18 cellular contexts compared by ENCODE assay signal in the genomic region with DNA sequence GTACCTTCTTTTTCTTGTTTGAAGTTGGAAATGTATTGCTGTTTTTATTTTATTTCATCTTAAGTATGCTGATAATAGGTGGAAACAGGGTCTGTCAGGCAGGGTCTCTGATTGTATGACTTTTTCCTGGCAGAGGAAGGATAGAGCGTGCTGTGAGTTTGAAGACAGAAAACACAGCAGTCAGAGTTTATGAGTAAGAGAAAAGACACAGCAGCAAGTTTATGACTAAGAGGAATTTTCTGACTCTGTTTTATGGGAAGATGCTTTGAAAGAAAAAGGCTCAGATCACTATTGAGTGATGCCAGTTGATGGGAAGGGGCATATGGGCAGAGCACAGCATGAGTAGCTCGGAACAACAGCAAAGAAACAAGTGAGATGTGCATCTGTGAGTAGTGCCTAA.
"Had no signal": no experiment of that assay in that cellular context is flagged by ENCODE, and none has a peak within 500 bp of the region (broad histone marks: within the 10 kb centered on the region; RNA-seq: fewer than 3 reads in every experiment).

No MANE protein-coding gene starts in this region.

- H3K9me3 ChIP-seq: ascending aorta, prostate gland, thyroid gland had no signal

- H3K4me3 Mint-ChIP-seq: activated CD4-positive, alpha-beta memory T cell treated with anti-CD3 and anti-CD28 coated beads for 36 hours; activated naive CD8-positive, alpha-beta T cell treated with anti-CD3 and anti-CD28 coated beads for 36 hours; activated T-cell treated with anti-CD3 and anti-CD28 coated beads, Interleukin-2, amount 50 U/mL, for 4 hours; naive thymus-derived CD4-positive, alpha-beta T cell; stimulated activated naive CD8-positive, alpha-beta T cell treated with anti-CD3 and anti-CD28 coated beads, Interleukin-15, amount 100 ng/mL, for 72 hours had no signal

- H3K27me3 Mint-ChIP-seq: activated CD4-positive, alpha-beta memory T cell treated with anti-CD3 and anti-CD28 coated beads for 36 hours; activated naive CD8-positive, alpha-beta T cell treated with anti-CD3 and anti-CD28 coated beads for 36 hours; naive thymus-derived CD4-positive, alpha-beta T cell; stimulated activated naive CD8-positive, alpha-beta T cell treated with anti-CD3 and anti-CD28 coated beads, Interleukin-15, amount 100 ng/mL, for 72 hours had no signal

- H3K4me1 Mint-ChIP-seq: activated naive CD8-positive, alpha-beta T cell treated with anti-CD3 and anti-CD28 coated beads for 36 hours; naive thymus-derived CD4-positive, alpha-beta T cell; stimulated activated naive CD8-positive, alpha-beta T cell treated with anti-CD3 and anti-CD28 coated beads, Interleukin-15, amount 100 ng/mL, for 72 hours had no signal

- H3K4me1 ChIP-seq: ascending aorta, prostate gland, thyroid gland had no signal

- H3K36me3 Mint-ChIP-seq: activated CD4-positive, alpha-beta memory T cell treated with anti-CD3 and anti-CD28 coated beads for 36 hours; activated naive CD8-positive, alpha-beta T cell treated with anti-CD3 and anti-CD28 coated beads for 36 hours; naive thymus-derived CD4-positive, alpha-beta T cell had no signal

- H3K4me3 ChIP-seq: ascending aorta, cardiac muscle cell, prostate gland, thyroid gland had no signal

- H3K27me3 ChIP-seq: ascending aorta, cardiac muscle cell, thyroid gland had no signal

- H3K27ac ChIP-seq: ascending aorta, cardiac muscle cell, prostate gland, thyroid gland had no signal

- ATAC-seq: activated T-cell treated with anti-CD3 and anti-CD28 coated beads, Interleukin-2, amount 50 U/mL, for 4 hours; esophagus mucosa; naive thymus-derived CD4-positive, alpha-beta T cell; sciatic nerve; stimulated activated naive CD8-positive, alpha-beta T cell treated with anti-CD3 and anti-CD28 coated beads, Interleukin-15, amount 100 ng/mL, for 72 hours had no signal

- H3K9me3 Mint-ChIP-seq: activated CD4-positive, alpha-beta memory T cell treated with anti-CD3 and anti-CD28 coated beads for 36 hours; activated naive CD8-positive, alpha-beta T cell treated with anti-CD3 and anti-CD28 coated beads for 36 hours had no signal

- H3K36me3 ChIP-seq: ascending aorta, cardiac muscle cell, prostate gland, thyroid gland had no signal

- H3K27ac Mint-ChIP-seq: activated CD4-positive, alpha-beta memory T cell treated with anti-CD3 and anti-CD28 coated beads for 36 hours; activated naive CD8-positive, alpha-beta T cell treated with anti-CD3 and anti-CD28 coated beads for 36 hours; naive thymus-derived CD4-positive, alpha-beta T cell; stimulated activated naive CD8-positive, alpha-beta T cell treated with anti-CD3 and anti-CD28 coated beads, Interleukin-15, amount 100 ng/mL, for 72 hours had no signal

- DNase-seq: activated CD4-positive, alpha-beta memory T cell treated with anti-CD3 and anti-CD28 coated beads for 36 hours; activated gamma-delta T cell treated with Interleukin-2 at 50 U/mL for 16 hours; activated naive CD8-positive, alpha-beta T cell treated with anti-CD3 and anti-CD28 coated beads for 36 hours; activated T-cell treated with anti-CD3 and anti-CD28 coated beads, Interleukin-2, amount 50 U/mL, for 4 hours; kidney glomerular epithelial cell; midbrain; naive thymus-derived CD4-positive, alpha-beta T cell; nucleus accumbens; stimulated activated CD4-positive, alpha-beta T cell treated with anti-CD3 and anti-CD28 coated beads, Interleukin-15, amount 100 ng/mL, for 24 hours; stimulated activated CD4-positive, alpha-beta T cell treated with anti-CD3 and anti-CD28 coated beads, Interleukin-4, amount 100 ng/mL, for 24 hours; stimulated activated naive CD8-positive, alpha-beta T cell treated with anti-CD3 and anti-CD28 coated beads, Interleukin-15, amount 100 ng/mL, for 72 hours; T1000; thyroid gland had no signal
